Comparison of ENCODE assay signal across 28 cellular contexts in genomic region chr18:55219823-55220222, GRCh38.
"Had no signal": no experiment of that assay in that cellular context is flagged by ENCODE, and none has a peak within 500 bp of the region (broad histone marks: within the 10 kb centered on the region; RNA-seq: fewer than 3 reads in every experiment).

No MANE protein-coding gene starts in this region.

- H3K4me1 ChIP-seq: ascending aorta, breast epithelium, colonic mucosa, esophagus squamous epithelium had no signal

- H3K36me3 ChIP-seq: breast epithelium, cardiac muscle cell, colonic mucosa, esophagus squamous epithelium, gastroesophageal sphincter, WERI-Rb-1 had no signal

- H3K4me3 ChIP-seq: ascending aorta, breast epithelium, cardiac muscle cell, colonic mucosa, esophagus squamous epithelium, gastroesophageal sphincter had no signal

- H3K27me3 Mint-ChIP-seq: activated CD4-positive, alpha-beta memory T cell treated with anti-CD3 and anti-CD28 coated beads, Interleukin-2, amount 10 ng/mL, durations not matched to agents 7 days and 5 days; activated CD4-positive, alpha-beta T cell treated with anti-CD3 and anti-CD28 coated beads, Interleukin-2, amount 10 ng/mL, durations not matched to agents 7 days and 5 days; activated naive CD4-positive, alpha-beta T cell treated with anti-CD3 and anti-CD28 coated beads, Interleukin-2, amount 10 ng/mL, durations not matched to agents 7 days and 5 days; activated T-cell treated with anti-CD3 and anti-CD28 coated beads, Interleukin-2, amount 50 U/mL, for 24 hours had no signal

- H3K9me3 Mint-ChIP-seq: activated CD4-positive, alpha-beta memory T cell treated with anti-CD3 and anti-CD28 coated beads, Interleukin-2, amount 10 ng/mL, durations not matched to agents 7 days and 5 days; activated CD4-positive, alpha-beta T cell treated with anti-CD3 and anti-CD28 coated beads, Interleukin-2, amount 10 ng/mL, durations not matched to agents 7 days and 5 days; activated naive CD8-positive, alpha-beta T cell treated with anti-CD3 and anti-CD28 coated beads, Interleukin-2, amount 10 ng/mL, durations not matched to agents 7 days and 5 days; activated T-cell treated with anti-CD3 and anti-CD28 coated beads, Interleukin-2, amount 50 U/mL, for 24 hours; activated T-cell treated with anti-CD3 and anti-CD28 coated beads, Interleukin-2, amount 50 U/mL, for 72 hours; T-helper 1 cell treated with Interleukin-12 subunit alpha and Interleukin-12 subunit beta and Interleukin-4 antibody, amounts not matched to agents 30 μg/mL and 1 μg/mL, for 36 hours had no signal

- H3K4me3 Mint-ChIP-seq: activated CD4-positive, alpha-beta memory T cell treated with anti-CD3 and anti-CD28 coated beads, Interleukin-2, amount 10 ng/mL, durations not matched to agents 7 days and 5 days; activated CD4-positive, alpha-beta T cell treated with anti-CD3 and anti-CD28 coated beads, Interleukin-2, amount 10 ng/mL, durations not matched to agents 7 days and 5 days; activated naive CD4-positive, alpha-beta T cell treated with anti-CD3 and anti-CD28 coated beads, Interleukin-2, amount 10 ng/mL, durations not matched to agents 7 days and 5 days; activated naive CD8-positive, alpha-beta T cell treated with anti-CD3 and anti-CD28 coated beads, Interleukin-2, amount 10 ng/mL, durations not matched to agents 7 days and 5 days; activated T-cell treated with anti-CD3 and anti-CD28 coated beads, Interleukin-2, amount 50 U/mL, for 24 hours; activated T-cell treated with anti-CD3 and anti-CD28 coated beads, Interleukin-2, amount 50 U/mL, for 72 hours; brain; T-helper 1 cell treated with Interleukin-12 subunit alpha and Interleukin-12 subunit beta and Interleukin-4 antibody, amounts not matched to agents 30 μg/mL and 1 μg/mL, for 36 hours had no signal

- H3K4me1 Mint-ChIP-seq: activated CD4-positive, alpha-beta memory T cell treated with anti-CD3 and anti-CD28 coated beads, Interleukin-2, amount 10 ng/mL, durations not matched to agents 7 days and 5 days; activated CD4-positive, alpha-beta T cell treated with anti-CD3 and anti-CD28 coated beads, Interleukin-2, amount 10 ng/mL, durations not matched to agents 7 days and 5 days; activated naive CD4-positive, alpha-beta T cell treated with anti-CD3 and anti-CD28 coated beads, Interleukin-2, amount 10 ng/mL, durations not matched to agents 7 days and 5 days; activated naive CD8-positive, alpha-beta T cell treated with anti-CD3 and anti-CD28 coated beads, Interleukin-2, amount 10 ng/mL, durations not matched to agents 7 days and 5 days had no signal

- ATAC-seq: activated naive CD4-positive, alpha-beta T cell treated with anti-CD3 and anti-CD28 coated beads, Interleukin-2, amount 50 U/mL, for 72 hours; activated T-cell treated with anti-CD3 and anti-CD28 coated beads, Interleukin-2, amount 50 U/mL, for 72 hours; gastroesophageal sphincter had no signal

- H3K9me3 ChIP-seq: ascending aorta, breast epithelium, colonic mucosa, esophagus squamous epithelium, gastroesophageal sphincter had no signal

- H3K27me3 ChIP-seq: ascending aorta, breast epithelium, cardiac muscle cell, colonic mucosa, esophagus squamous epithelium, gastroesophageal sphincter had no signal

- H3K36me3 Mint-ChIP-seq: activated naive CD4-positive, alpha-beta T cell treated with anti-CD3 and anti-CD28 coated beads, Interleukin-2, amount 10 ng/mL, durations not matched to agents 7 days and 5 days; activated naive CD4-positive, alpha-beta T cell treated with anti-CD3 and anti-CD28 coated beads, Interleukin-2, amount 50 U/mL, for 72 hours; activated naive CD8-positive, alpha-beta T cell treated with anti-CD3 and anti-CD28 coated beads, Interleukin-2, amount 10 ng/mL, durations not matched to agents 7 days and 5 days had no signal

- H3K27ac ChIP-seq: ascending aorta, breast epithelium, cardiac muscle cell, colonic mucosa, epithelial cell of prostate, esophagus squamous epithelium, gastroesophageal sphincter, WERI-Rb-1 had no signal

- DNase-seq: activated CD4-positive, alpha-beta memory T cell treated with anti-CD3 and anti-CD28 coated beads, Interleukin-2, amount 10 ng/mL, durations not matched to agents 7 days and 5 days; activated CD4-positive, alpha-beta T cell treated with anti-CD3 and anti-CD28 coated beads for 1 hour; activated CD4-positive, alpha-beta T cell treated with anti-CD3 and anti-CD28 coated beads for 4 hours; activated CD4-positive, alpha-beta T cell treated with anti-CD3 and anti-CD28 coated beads, Interleukin-2, amount 10 ng/mL, durations not matched to agents 7 days and 5 days; activated CD4-positive, alpha-beta T cell treated with anti-CD3 and anti-CD28 coated beads, Interleukin-2, amount 50 U/mL, for 4 hours; activated CD8-positive, alpha-beta memory T cell treated with anti-CD3 and anti-CD28 coated beads, Interleukin-2, amount 50 U/mL, for 48 hours; activated gamma-delta T cell; activated naive CD4-positive, alpha-beta T cell; activated naive CD4-positive, alpha-beta T cell treated with anti-CD3 and anti-CD28 coated beads, Interleukin-2, amount 10 ng/mL, durations not matched to agents 7 days and 5 days; activated naive CD8-positive, alpha-beta T cell treated with anti-CD3 and anti-CD28 coated beads, Interleukin-2, amount 10 ng/mL, durations not matched to agents 7 days and 5 days; activated T-cell treated with anti-CD3 and anti-CD28 coated beads for 4 hours; activated T-cell treated with anti-CD3 and anti-CD28 coated beads, Interleukin-2, amount 50 U/mL, for 24 hours; activated T-cell treated with anti-CD3 and anti-CD28 coated beads, Interleukin-2, amount 50 U/mL, for 72 hours; central memory CD4-positive, alpha-beta T cell; cerebellar nuclear complex; colonic mucosa; effector CD8-positive, alpha-beta T cell; esophagus squamous epithelium; T1000; WERI-Rb-1 had no signal

- H3K27ac Mint-ChIP-seq: activated CD4-positive, alpha-beta memory T cell treated with anti-CD3 and anti-CD28 coated beads, Interleukin-2, amount 10 ng/mL, durations not matched to agents 7 days and 5 days; activated CD4-positive, alpha-beta T cell treated with anti-CD3 and anti-CD28 coated beads, Interleukin-2, amount 10 ng/mL, durations not matched to agents 7 days and 5 days; activated naive CD4-positive, alpha-beta T cell treated with anti-CD3 and anti-CD28 coated beads, Interleukin-2, amount 10 ng/mL, durations not matched to agents 7 days and 5 days; activated naive CD4-positive, alpha-beta T cell treated with anti-CD3 and anti-CD28 coated beads, Interleukin-2, amount 50 U/mL, for 72 hours; activated naive CD8-positive, alpha-beta T cell treated with anti-CD3 and anti-CD28 coated beads, Interleukin-2, amount 10 ng/mL, durations not matched to agents 7 days and 5 days; activated T-cell treated with anti-CD3 and anti-CD28 coated beads, Interleukin-2, amount 50 U/mL, for 24 hours; activated T-cell treated with anti-CD3 and anti-CD28 coated beads, Interleukin-2, amount 50 U/mL, for 72 hours; brain; T-helper 1 cell treated with Interleukin-12 subunit alpha and Interleukin-12 subunit beta and Interleukin-4 antibody, amounts not matched to agents 30 μg/mL and 1 μg/mL, for 36 hours had no signal
